ENCODE assay signal across 21 cellular contexts in genomic region chr4:64306255-64306565, GRCh38.
"Had no signal": no experiment of that assay in that cellular context is flagged by ENCODE, and none has a peak within 500 bp of the region (broad histone marks: within the 10 kb centered on the region; RNA-seq: fewer than 3 reads in every experiment).

No MANE protein-coding gene starts in this region.

- H3K36me3 ChIP-seq: left lung, lower lobe of right lung, prostate gland, sigmoid colon, stomach, thyroid gland, vagina had no signal

- H3K27me3 Mint-ChIP-seq: memory B cell; naive thymus-derived CD4-positive, alpha-beta T cell had no signal

- H3K4me3 ChIP-seq: hepatocyte, left lung, lower lobe of right lung, mucosa of descending colon, prostate gland, sigmoid colon, stomach, thyroid gland, vagina had no signal

- DNase-seq: cortex of kidney; kidney; left lung; lower lobe of right lung; mucosa of descending colon; nucleus accumbens; right cardiac atrium; sigmoid colon; stimulated activated CD4-positive, alpha-beta T cell treated with anti-CD3 and anti-CD28 coated beads, Interleukin-2, amount 100 ng/mL, for 24 hours; stimulated activated CD4-positive, alpha-beta T cell treated with anti-CD3 and anti-CD28 coated beads, Interleukin-4, amount 100 ng/mL, for 24 hours; stimulated activated naive CD4-positive, alpha-beta T cell treated with Interleukin-2 at 50 U/mL for 16 hours; stomach; thyroid gland; trophoblast cell had no signal

- H3K79me2 ChIP-seq: hepatocyte had no signal

- H2AFZ ChIP-seq: hepatocyte had no signal

- H3K4me1 ChIP-seq: left lung, lower lobe of right lung, prostate gland, sigmoid colon, stomach, thyroid gland, vagina had no signal

- H3K4me2 ChIP-seq: hepatocyte had no signal

- H3K27ac ChIP-seq: hepatocyte, left lung, lower lobe of right lung, prostate gland, sigmoid colon, stomach, thyroid gland, vagina had no signal

- ATAC-seq: left lung; lower lobe of right lung; mucosa of descending colon; naive thymus-derived CD4-positive, alpha-beta T cell; stimulated activated effector memory CD8-positive, alpha-beta T cell treated with anti-CD3 and anti-CD28 coated beads, Interleukin-12 subunit alpha, Interleukin-12 subunit beta, amount 100 ng/mL, for 72 hours had no signal

- H3K4me3 Mint-ChIP-seq: memory B cell; naive thymus-derived CD4-positive, alpha-beta T cell; nephron; stimulated activated effector memory CD8-positive, alpha-beta T cell treated with anti-CD3 and anti-CD28 coated beads, Interleukin-12 subunit alpha, Interleukin-12 subunit beta, amount 100 ng/mL, for 72 hours had no signal

- H3K9me3 ChIP-seq: lower lobe of right lung, prostate gland, sigmoid colon, thyroid gland, vagina had no signal

- H3K36me3 Mint-ChIP-seq: memory B cell; naive thymus-derived CD4-positive, alpha-beta T cell; stimulated activated effector memory CD8-positive, alpha-beta T cell treated with anti-CD3 and anti-CD28 coated beads, Interleukin-12 subunit alpha, Interleukin-12 subunit beta, amount 100 ng/mL, for 72 hours had no signal

- H3K27ac Mint-ChIP-seq: memory B cell; naive thymus-derived CD4-positive, alpha-beta T cell; nephron; stimulated activated effector memory CD8-positive, alpha-beta T cell treated with anti-CD3 and anti-CD28 coated beads, Interleukin-12 subunit alpha, Interleukin-12 subunit beta, amount 100 ng/mL, for 72 hours had no signal

- H3K4me1 Mint-ChIP-seq: memory B cell; naive thymus-derived CD4-positive, alpha-beta T cell; nephron; stimulated activated effector memory CD8-positive, alpha-beta T cell treated with anti-CD3 and anti-CD28 coated beads, Interleukin-12 subunit alpha, Interleukin-12 subunit beta, amount 100 ng/mL, for 72 hours had no signal

- H3K27me3 ChIP-seq: hepatocyte, left lung, sigmoid colon, stomach, thyroid gland, vagina had no signal
